In genomic region chr1:222334026-222334680, GRCh38 we compare ENCODE assay signal across 1 cellular context.
TF ChIP-seq lines count a peak whose summit lies in the region.

No MANE protein-coding gene starts in this region.

TF ChIP-seq in HepG2, 621 proteins besides CTCF, POLR2A, EP300 and RAD21 (continued from another document):
- TF ChIP-seq ZNF496 (CRISPR knock-in tag; IDR thresholded peaks at IDR 0.05; ENCODE audit: insufficient replicate concordance) (no peak), DZIP1 (CRISPR knock-in tag; IDR thresholded peaks at IDR 0.05) (no peak), ZNF207 (IDR thresholded peaks at IDR 0.05; ENCODE audit: borderline replicate concordance) (no peak), RXRB (CRISPR knock-in tag; IDR thresholded peaks at IDR 0.05; ENCODE audit: borderline replicate concordance) (no peak), RBM22 (optimal IDR thresholded peaks at IDR 0.05; ENCODE audit: low read length) (no peak), ZSCAN30 (CRISPR knock-in tag; IDR thresholded peaks at IDR 0.05) (no peak), AKNA (CRISPR knock-in tag; IDR thresholded peaks at IDR 0.05; ENCODE audit: borderline replicate concordance) (no peak), HMGXB4 (CRISPR knock-in tag; IDR thresholded peaks at IDR 0.05; ENCODE audit: borderline replicate concordance in 1 of 2, low read depth in 1 of 2) (no peak), ZNF292 (CRISPR knock-in tag; IDR thresholded peaks at IDR 0.05; ENCODE audit: borderline replicate concordance, low read depth) (no peak), FLYWCH1 (CRISPR knock-in tag; IDR thresholded peaks at IDR 0.05) (no peak), ZNF674 (CRISPR knock-in tag; IDR thresholded peaks at IDR 0.05; ENCODE audit: low read depth) (no peak), TCF7L2 (IDR thresholded peaks at IDR 0.05; ENCODE audit: low read depth, low read length) (no peak), ZC3H13 (CRISPR knock-in tag; IDR thresholded peaks at IDR 0.05) (no peak)
- TF ChIP-seq, protein P1, sequence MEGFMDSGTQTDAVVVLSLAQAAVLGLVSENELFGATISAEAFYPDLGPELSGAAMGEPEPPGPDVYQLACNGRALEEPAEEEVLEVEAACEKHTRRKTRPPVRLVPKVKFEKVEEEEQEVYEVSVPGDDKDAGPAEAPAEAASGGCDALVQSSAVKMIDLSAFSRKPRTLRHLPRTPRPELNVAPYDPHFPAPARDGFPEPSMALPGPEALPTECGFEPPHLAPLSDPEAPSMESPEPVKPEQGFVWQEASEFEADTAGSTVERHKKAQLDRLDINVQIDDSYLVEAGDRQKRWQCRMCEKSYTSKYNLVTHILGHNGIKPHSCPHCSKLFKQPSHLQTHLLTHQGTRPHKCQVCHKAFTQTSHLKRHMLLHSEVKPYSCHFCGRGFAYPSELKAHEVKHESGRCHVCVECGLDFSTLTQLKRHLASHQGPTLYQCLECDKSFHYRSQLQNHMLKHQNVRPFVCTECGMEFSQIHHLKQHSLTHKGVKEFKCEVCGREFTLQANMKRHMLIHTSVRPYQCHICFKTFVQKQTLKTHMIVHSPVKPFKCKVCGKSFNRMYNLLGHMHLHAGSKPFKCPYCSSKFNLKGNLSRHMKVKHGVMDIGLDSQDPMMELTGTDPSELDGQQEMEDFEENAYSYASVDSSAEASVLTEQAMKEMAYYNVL (CRISPR knock-in tag; IDR thresholded peaks at IDR 0.05; ENCODE audit: borderline replicate concordance) = no peak
- TF ChIP-seq, protein P2, sequence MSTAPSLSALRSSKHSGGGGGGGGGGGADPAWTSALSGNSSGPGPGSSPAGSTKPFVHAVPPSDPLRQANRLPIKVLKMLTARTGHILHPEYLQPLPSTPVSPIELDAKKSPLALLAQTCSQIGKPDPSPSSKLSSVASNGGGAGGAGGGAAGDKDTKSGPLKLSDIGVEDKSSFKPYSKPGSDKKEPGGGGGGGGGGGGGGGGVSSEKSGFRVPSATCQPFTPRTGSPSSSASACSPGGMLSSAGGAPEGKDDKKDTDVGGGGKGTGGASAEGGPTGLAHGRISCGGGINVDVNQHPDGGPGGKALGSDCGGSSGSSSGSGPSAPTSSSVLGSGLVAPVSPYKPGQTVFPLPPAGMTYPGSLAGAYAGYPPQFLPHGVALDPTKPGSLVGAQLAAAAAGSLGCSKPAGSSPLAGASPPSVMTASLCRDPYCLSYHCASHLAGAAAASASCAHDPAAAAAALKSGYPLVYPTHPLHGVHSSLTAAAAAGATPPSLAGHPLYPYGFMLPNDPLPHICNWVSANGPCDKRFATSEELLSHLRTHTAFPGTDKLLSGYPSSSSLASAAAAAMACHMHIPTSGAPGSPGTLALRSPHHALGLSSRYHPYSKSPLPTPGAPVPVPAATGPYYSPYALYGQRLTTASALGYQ (CRISPR knock-in tag; IDR thresholded peaks at IDR 0.05) = no peak
- TF ChIP-seq, protein P3, sequence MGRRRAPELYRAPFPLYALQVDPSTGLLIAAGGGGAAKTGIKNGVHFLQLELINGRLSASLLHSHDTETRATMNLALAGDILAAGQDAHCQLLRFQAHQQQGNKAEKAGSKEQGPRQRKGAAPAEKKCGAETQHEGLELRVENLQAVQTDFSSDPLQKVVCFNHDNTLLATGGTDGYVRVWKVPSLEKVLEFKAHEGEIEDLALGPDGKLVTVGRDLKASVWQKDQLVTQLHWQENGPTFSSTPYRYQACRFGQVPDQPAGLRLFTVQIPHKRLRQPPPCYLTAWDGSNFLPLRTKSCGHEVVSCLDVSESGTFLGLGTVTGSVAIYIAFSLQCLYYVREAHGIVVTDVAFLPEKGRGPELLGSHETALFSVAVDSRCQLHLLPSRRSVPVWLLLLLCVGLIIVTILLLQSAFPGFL (CRISPR knock-in tag; IDR thresholded peaks at IDR 0.05) = no peak
